10 cellular contexts compared by ENCODE assay signal in the genomic region with DNA sequence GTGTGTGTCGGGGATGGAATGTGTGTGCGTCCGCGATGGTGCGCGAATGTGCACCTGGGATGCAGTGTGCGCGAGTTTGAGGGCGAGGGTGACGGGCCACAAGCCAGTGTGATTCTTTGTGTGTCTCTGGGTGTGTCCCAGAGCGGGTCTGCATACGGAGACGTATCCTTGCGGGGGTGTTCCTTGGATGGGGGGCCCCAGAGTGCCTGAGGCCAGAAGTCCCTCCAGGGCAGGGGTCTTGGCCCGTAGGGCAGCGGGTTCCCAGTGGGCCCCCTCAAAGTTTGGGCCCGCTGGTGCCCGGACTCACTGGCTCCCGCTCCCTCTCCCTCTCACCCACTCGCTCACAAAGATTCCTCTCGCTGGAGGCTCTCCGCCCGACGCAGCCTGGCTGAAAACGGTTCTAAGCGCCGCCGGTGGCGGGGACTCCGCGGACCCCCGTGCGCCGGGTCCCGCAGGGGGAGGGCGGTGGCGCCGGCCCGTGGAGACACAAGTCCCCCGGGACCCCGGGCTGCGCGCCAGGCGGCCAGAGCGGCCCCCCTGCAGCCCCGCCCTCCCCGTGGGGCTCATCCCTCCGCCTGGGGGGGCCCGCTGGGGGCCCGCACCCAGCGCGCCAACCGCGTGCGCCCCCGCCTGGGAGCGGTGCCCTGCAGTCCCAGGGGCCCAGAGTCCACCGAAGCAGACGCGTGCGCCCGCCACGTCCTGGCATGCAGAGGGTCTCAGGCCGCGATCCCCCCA. TPM values are rescaled to one million over a fixed set of nuclear protein-coding genes. Genes with fewer than 3 reads are reported as not detected.
DNase-seq lines count a peak whose midpoint lies in the region; ATAC-seq and TF ChIP-seq lines count a peak whose summit lies in the region.
"Had no signal": no experiment of that assay in that cellular context is flagged by ENCODE, and none has a peak within 500 bp of the region (broad histone marks: within the 10 kb centered on the region; RNA-seq: fewer than 3 reads in every experiment).

No MANE protein-coding gene starts in this region.

- peaks cover 11% of the 10 kb centered on the region for H3K4me1 Mint-ChIP-seq in activated T-cell treated with anti-CD3 and anti-CD28 coated beads, Interleukin-2, amount 50 U/mL, for 4 hours (ENCODE audit: low read depth)
- no peaks in the 10 kb centered on the region for H3K4me1 Mint-ChIP-seq in activated T-helper 1 cell treated with anti-CD3 and anti-CD28 coated beads, Interleukin-12 subunit alpha, Interleukin-12 subunit beta, Interleukin-2, Interleukin-4 antibody, amounts not matched to agents 30 ng/mL and 10 ng/mL and 1 ng/mL, durations not matched to agents 14 hours and 24 hours and 36 hours (ENCODE audit: low read depth)

- TF ChIP-seq CTCF in thoracic aorta (IDR thresholded peaks at IDR 0.05) = no peak

- H3K27me3 Mint-ChIP-seq in activated T-cell treated with anti-CD3 and anti-CD28 coated beads, Interleukin-2, amount 50 U/mL, for 4 hours (ENCODE audit: low read depth) = peaks cover 73% of the 10 kb centered on the region
- peaks cover 63% of the 10 kb centered on the region for H3K27me3 Mint-ChIP-seq in activated T-helper 1 cell treated with anti-CD3 and anti-CD28 coated beads, Interleukin-12 subunit alpha, Interleukin-12 subunit beta, Interleukin-2, Interleukin-4 antibody, amounts not matched to agents 30 ng/mL and 10 ng/mL and 1 ng/mL, durations not matched to agents 14 hours and 24 hours and 36 hours (ENCODE audit: insufficient read depth)

- H3K27ac Mint-ChIP-seq in activated T-helper 1 cell treated with anti-CD3 and anti-CD28 coated beads, Interleukin-12 subunit alpha, Interleukin-12 subunit beta, Interleukin-2, Interleukin-4 antibody, amounts not matched to agents 30 ng/mL and 10 ng/mL and 1 ng/mL, durations not matched to agents 14 hours and 24 hours and 36 hours = peak overlapping the region; percentile 31

- no peak for ATAC-seq in activated T-cell treated with anti-CD3 and anti-CD28 coated beads, Interleukin-2, amount 50 U/mL, for 4 hours
- ATAC-seq in thoracic aorta (ENCODE audit: insufficient number of reproducible peaks, low FRiP score, low read depth) (no peak), left lobe of liver (no peak)

- H3K36me3 Mint-ChIP-seq in activated T-cell treated with anti-CD3 and anti-CD28 coated beads, Interleukin-2, amount 50 U/mL, for 4 hours (ENCODE audit: insufficient read depth) = no peaks in the 10 kb centered on the region
- no peaks in the 10 kb centered on the region for H3K36me3 Mint-ChIP-seq in activated T-helper 1 cell treated with anti-CD3 and anti-CD28 coated beads, Interleukin-12 subunit alpha, Interleukin-12 subunit beta, Interleukin-2, Interleukin-4 antibody, amounts not matched to agents 30 ng/mL and 10 ng/mL and 1 ng/mL, durations not matched to agents 14 hours and 24 hours and 36 hours (ENCODE audit: low read depth)

- no peak overlapping the region for H3K27ac ChIP-seq in thoracic aorta

- no peaks in the 10 kb centered on the region for H3K36me3 ChIP-seq in thoracic aorta

- H3K4me3 ChIP-seq in iPS-18c (ENCODE audit: insufficient read depth, low read depth, low read length) = peak overlapping the region; percentile 20; the same call in 1 of the 2 replicates
- peak overlapping the region; percentile 56 for H3K4me3 ChIP-seq in thoracic aorta

- no peak for DNase-seq in activated T-cell treated with anti-CD3 and anti-CD28 coated beads, Interleukin-2, amount 50 U/mL, for 4 hours
- DNase-seq in activated T-cell treated with anti-CD3 and anti-CD28 coated beads for 4 hours = no peak
- no peak for DNase-seq in activated T-helper 1 cell treated with anti-CD3 and anti-CD28 coated beads, Interleukin-12 subunit alpha, Interleukin-12 subunit beta, Interleukin-2, Interleukin-4 antibody, amounts not matched to agents 30 ng/mL and 10 ng/mL and 1 ng/mL, durations not matched to agents 14 hours and 24 hours and 36 hours (ENCODE audit: low spot score)
- no peak for DNase-seq in thoracic aorta (ENCODE audit: low spot score)
- no peak for DNase-seq in left lobe of liver (ENCODE audit: low spot score)
- DNase-seq in activated naive CD4-positive, alpha-beta T cell treated with Interleukin-2 at 50 U/mL for 16 hours = no peak
- no peak for DNase-seq in SIG-M5 (lab: John Stamatoyannopoulos, UW)
- DNase-seq: MV-4-11; stimulated activated CD4-positive, alpha-beta T cell treated with anti-CD3 and anti-CD28 coated beads, Interleukin-2, amount 100 ng/mL, for 48 hours had no signal

- peaks cover 4 to 37% of the 10 kb centered on the region in 2 donors for H3K4me1 ChIP-seq in thoracic aorta (ENCODE audit: control insufficient read depth in 1 of 2, low read depth in 2 of 2)

- peaks cover 39% of the 10 kb centered on the region for H3K27me3 ChIP-seq in thoracic aorta (replicated peaks; ENCODE audit: insufficient read depth)

- H3K9me3 Mint-ChIP-seq in activated T-cell treated with anti-CD3 and anti-CD28 coated beads, Interleukin-2, amount 50 U/mL, for 4 hours = no peaks in the 10 kb centered on the region
- H3K9me3 Mint-ChIP-seq in activated T-helper 1 cell treated with anti-CD3 and anti-CD28 coated beads, Interleukin-12 subunit alpha, Interleukin-12 subunit beta, Interleukin-2, Interleukin-4 antibody, amounts not matched to agents 30 ng/mL and 10 ng/mL and 1 ng/mL, durations not matched to agents 14 hours and 24 hours and 36 hours = no peaks in the 10 kb centered on the region

- intact Hi-C loops in activated T-helper 1 cell treated with anti-CD3 and anti-CD28 coated beads, Interleukin-12 subunit alpha, Interleukin-12 subunit beta, Interleukin-2, Interleukin-4 antibody, amounts not matched to agents 30 ng/mL and 10 ng/mL and 1 ng/mL, durations not matched to agents 14 hours and 24 hours and 36 hours (cut with micrococcal nuclease) = no loop called here

- H3K9me3 ChIP-seq in iPS-18c (ENCODE audit: control insufficient read depth, insufficient read depth, low read length) = peaks cover 2% of the 10 kb centered on the region
- no peaks in the 10 kb centered on the region for H3K9me3 ChIP-seq in thoracic aorta

- H3K4me3 Mint-ChIP-seq in activated T-cell treated with anti-CD3 and anti-CD28 coated beads, Interleukin-2, amount 50 U/mL, for 4 hours = peak overlapping the region; percentile 47
- H3K4me3 Mint-ChIP-seq in activated T-helper 1 cell treated with anti-CD3 and anti-CD28 coated beads, Interleukin-12 subunit alpha, Interleukin-12 subunit beta, Interleukin-2, Interleukin-4 antibody, amounts not matched to agents 30 ng/mL and 10 ng/mL and 1 ng/mL, durations not matched to agents 14 hours and 24 hours and 36 hours = peak overlapping the region; percentile 15

RNA-seq across cellular contexts. Expression of a gene that starts 0.9 kb away (rescaled TPM):
- total RNA-seq in activated T-cell treated with anti-CD3 and anti-CD28 coated beads, Interleukin-2, amount 50 U/mL, for 4 hours = under 1 TPM in 2 of 3 donors, not detected in 1; 0.32 to 0.76 TPM
- not detected in 2 replicates for total RNA-seq in activated T-helper 1 cell treated with anti-CD3 and anti-CD28 coated beads, Interleukin-12 subunit alpha, Interleukin-12 subunit beta, Interleukin-2, Interleukin-4 antibody, amounts not matched to agents 30 ng/mL and 10 ng/mL and 1 ng/mL, durations not matched to agents 14 hours and 24 hours and 36 hours
- total RNA-seq in thoracic aorta (1,000 to 10,000 TPM in 1 of 2 donors, 10 to 100 TPM in 1; 85.9 to 1,063 TPM), left lobe of liver (0.20 TPM)

RNA-seq across cellular contexts. Expression of a gene that starts 7.0 kb away (rescaled TPM):
- total RNA-seq in activated T-cell treated with anti-CD3 and anti-CD28 coated beads, Interleukin-2, amount 50 U/mL, for 4 hours = not detected
- 0.10 and 0.17 TPM in 2 replicates for total RNA-seq in activated T-helper 1 cell treated with anti-CD3 and anti-CD28 coated beads, Interleukin-12 subunit alpha, Interleukin-12 subunit beta, Interleukin-2, Interleukin-4 antibody, amounts not matched to agents 30 ng/mL and 10 ng/mL and 1 ng/mL, durations not matched to agents 14 hours and 24 hours and 36 hours
- 1 to 10 TPM; 3.2 to 6.5 TPM for total RNA-seq in thoracic aorta
- total RNA-seq in left lobe of liver = not detected

RNA-seq across cellular contexts. Expression of a gene that starts 17.1 kb away (rescaled TPM):
- 100 to 1,000 TPM in 2 of 3 donors, 10 to 100 TPM in 1; 99.7 to 139 (median 119) TPM for total RNA-seq in activated T-cell treated with anti-CD3 and anti-CD28 coated beads, Interleukin-2, amount 50 U/mL, for 4 hours
- total RNA-seq in activated T-helper 1 cell treated with anti-CD3 and anti-CD28 coated beads, Interleukin-12 subunit alpha, Interleukin-12 subunit beta, Interleukin-2, Interleukin-4 antibody, amounts not matched to agents 30 ng/mL and 10 ng/mL and 1 ng/mL, durations not matched to agents 14 hours and 24 hours and 36 hours = 134 and 135 TPM in 2 replicates
- total RNA-seq in thoracic aorta (10 to 100 TPM; 36.3 to 66.6 TPM), left lobe of liver (55.7 TPM)

RNA-seq across cellular contexts. Expression of a gene that starts 31.1 kb away (rescaled TPM):
- 10 to 100 TPM; 14.7 to 20.3 (median 17.0) TPM for total RNA-seq in activated T-cell treated with anti-CD3 and anti-CD28 coated beads, Interleukin-2, amount 50 U/mL, for 4 hours
- total RNA-seq in activated T-helper 1 cell treated with anti-CD3 and anti-CD28 coated beads, Interleukin-12 subunit alpha, Interleukin-12 subunit beta, Interleukin-2, Interleukin-4 antibody, amounts not matched to agents 30 ng/mL and 10 ng/mL and 1 ng/mL, durations not matched to agents 14 hours and 24 hours and 36 hours = 12.7 and 16.0 TPM in 2 replicates
- 10 to 100 TPM; 11.2 to 24.5 TPM for total RNA-seq in thoracic aorta
- total RNA-seq in left lobe of liver = 6.1 TPM

RNA-seq across cellular contexts. Expression of a gene that starts 34.1 kb away (rescaled TPM):
- total RNA-seq in activated T-cell treated with anti-CD3 and anti-CD28 coated beads, Interleukin-2, amount 50 U/mL, for 4 hours = 1,000 to 10,000 TPM; 1,928 to 2,027 (median 1,945) TPM
- total RNA-seq in activated T-helper 1 cell treated with anti-CD3 and anti-CD28 coated beads, Interleukin-12 subunit alpha, Interleukin-12 subunit beta, Interleukin-2, Interleukin-4 antibody, amounts not matched to agents 30 ng/mL and 10 ng/mL and 1 ng/mL, durations not matched to agents 14 hours and 24 hours and 36 hours = 1,472 and 1,500 TPM in 2 replicates
- total RNA-seq in thoracic aorta (100 to 1,000 TPM; 306 to 438 TPM), left lobe of liver (425 TPM)

Comparison
In these comparisons a context has a peak if more than half of its experiments do, and no peak if none do; other contexts are left out.
1. RNA of a gene that starts 0.9 kb away (total RNA-seq): 85.9 to 1,063 TPM in thoracic aorta; not detected in activated T-helper 1 cell treated with anti-CD3 and anti-CD28 coated beads, Interleukin-12 subunit alpha, Interleukin-12 subunit beta, Interleukin-2, Interleukin-4 antibody, amounts not matched to agents 30 ng/mL and 10 ng/mL and 1 ng/mL, durations not matched to agents 14 hours and 24 hours and 36 hours, 0.32 to 0.76 TPM in activated T-cell treated with anti-CD3 and anti-CD28 coated beads, Interleukin-2, amount 50 U/mL, for 4 hours and 0.20 TPM in left lobe of liver (single experiment); every median in the first group is over 10 times any median in the second.